In genomic region chr2:161280906-161281323, GRCh38 we compare ENCODE assay signal across 8 cellular contexts. TPM values are rescaled to one million over a fixed set of nuclear protein-coding genes. Genes with fewer than 3 reads are reported as not detected.
A peak's percentile ranks its signal among the peaks of the same experiment; 100 is the strongest.
DNase-seq lines count a peak whose midpoint lies in the region; ATAC-seq and TF ChIP-seq lines count a peak whose summit lies in the region.
"Not testable (repeated sequence)": the region's sequence is repeated elsewhere in the genome, so short reads cannot be mapped to it uniquely, and the experiment has no call there.

No MANE protein-coding gene starts in this region.

- not testable (repeated sequence) for H3K36me3 Mint-ChIP-seq in mesothelial cell of epicardium

- H3K27ac ChIP-seq in SK-N-MC = peak overlapping the region; percentile 71; the same call in 1 of the 2 replicates

- H3K9me3 Mint-ChIP-seq in mesothelial cell of epicardium = not testable (repeated sequence)

- ATAC-seq in left cardiac atrium = not testable (repeated sequence)

- not testable (repeated sequence) for H3K9me3 ChIP-seq in SK-N-MC (ENCODE audit: low read depth, low read length)

- intact Hi-C loops in left cardiac atrium (cut with DNase I) = not testable (repeated sequence)

- not testable (repeated sequence) for H3K36me3 ChIP-seq in SK-N-MC (ENCODE audit: insufficient read depth, low read length)

- H3K4me1 Mint-ChIP-seq in mesothelial cell of epicardium = not testable (repeated sequence)

- not testable (repeated sequence) for H3K27ac Mint-ChIP-seq in mesothelial cell of epicardium

- not testable (repeated sequence) for H3K27me3 Mint-ChIP-seq in mesothelial cell of epicardium (ENCODE audit: low read depth)

- not testable (repeated sequence) for H3K4me3 ChIP-seq in HFF-Myc (replicated peaks; ENCODE audit: low read depth, low read length)
- H3K4me3 ChIP-seq in SK-N-MC = peak overlapping the region; percentile 76

- DNase-seq in AG09319 (ENCODE audit: extremely low read depth, low read depth) = not testable (repeated sequence)
- peak; percentile 6 for DNase-seq in HFF-Myc (ENCODE audit: extremely low read depth, low read depth)
- DNase-seq in SK-N-MC (ENCODE audit: low read depth, low spot score) = peak; percentile 75
- DNase-seq in activated T-cell treated with anti-CD3 and anti-CD28 coated beads, Interleukin-2, amount 50 U/mL, for 1 hour = peak; percentile 32
- DNase-seq in cerebellar cortex (ENCODE audit: low spot score) = peak; percentile 55
- DNase-seq in left cardiac atrium = peak; percentile 51
- peak; percentile 75 to 77 for DNase-seq in mesothelial cell of epicardium (ENCODE audit: low spot score in 2 of 2, unreplicated experiment in 2 of 2)
- peak; percentile 38 to 46 for DNase-seq in stimulated activated CD4-positive, alpha-beta T cell treated with anti-CD3 and anti-CD28 coated beads, Interleukin-2, amount 100 ng/mL, for 24 hours

- peak overlapping the region; percentile 54 for H3K9ac ChIP-seq in SK-N-MC (ENCODE audit: insufficient read length)

- peak; percentile 7 for TF ChIP-seq CTCF in AG09319 (IDR thresholded peaks at IDR 0.05; ENCODE audit: low read depth, low read length)
- not testable (repeated sequence) for TF ChIP-seq CTCF in HFF-Myc (IDR thresholded peaks at IDR 0.05; ENCODE audit: low read depth, low read length, missing control alignments); mesothelial cell of epicardium (IDR thresholded peaks at IDR 0.05; ENCODE audit: unreplicated experiment)

- H3K4me3 Mint-ChIP-seq in mesothelial cell of epicardium = not testable (repeated sequence)

RNA-seq across cellular contexts. Expression of gene PSMD14, which starts 27.3 kb away (rescaled TPM):
- 10 to 100 TPM; 35.0 to 46.1 TPM for total RNA-seq in left cardiac atrium
- 46.3 to 48.0 TPM (median 46.9 TPM) in 3 replicates for total RNA-seq in mesothelial cell of epicardium
